1 cellular context compared by ENCODE assay signal in the genomic region with DNA sequence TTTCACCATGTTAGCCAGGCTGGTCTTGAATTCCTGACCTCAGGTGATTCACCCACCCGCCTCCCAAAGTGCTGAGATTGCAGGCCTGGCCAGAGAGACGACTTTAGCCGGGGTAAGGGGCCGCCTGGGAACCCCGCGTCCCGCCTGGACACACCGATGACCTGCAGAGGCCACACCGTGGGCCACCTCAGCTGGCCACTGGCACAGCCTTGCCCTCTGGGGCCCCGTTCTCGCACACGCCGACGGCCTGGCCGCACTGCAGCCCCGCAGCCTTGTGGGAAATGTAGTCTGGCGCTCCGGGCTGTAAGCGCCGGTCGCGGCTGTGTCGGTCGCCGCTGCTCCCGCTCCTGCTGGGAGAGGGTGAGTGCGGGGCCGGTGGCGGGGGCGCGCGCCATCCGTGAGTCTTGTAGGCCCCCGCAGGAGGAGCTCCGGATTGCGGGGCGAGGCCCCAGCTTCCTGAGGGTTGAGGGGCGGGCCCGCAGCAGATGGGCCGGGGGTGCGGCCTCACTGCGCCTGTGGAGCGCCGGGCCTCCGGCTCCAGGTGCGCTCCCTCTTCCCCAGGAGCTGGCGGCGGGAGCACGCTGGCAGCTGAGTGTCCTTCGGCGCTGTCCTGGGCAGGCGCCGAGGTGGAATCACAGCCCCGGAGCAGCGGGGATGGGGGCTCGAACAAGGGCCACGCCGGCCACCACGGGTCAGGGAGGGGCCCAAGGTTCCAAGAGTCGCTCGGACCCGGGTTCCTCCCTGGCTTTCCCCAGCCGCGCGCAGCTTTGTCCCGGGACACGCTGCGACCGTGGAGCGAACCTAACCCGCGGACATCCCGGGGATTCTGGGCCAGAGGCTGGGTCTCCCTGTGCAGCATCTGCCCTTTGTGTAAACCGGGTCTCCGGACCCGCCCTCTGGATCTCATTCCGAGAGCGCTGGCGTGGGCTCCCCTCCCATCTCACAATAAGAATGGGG.
TF ChIP-seq lines count a peak whose summit lies in the region.

A gene (plus strand): TSS at position 299 of the 957 bp plus-strand sequence. CDS start 35,401 bp downstream, outside the sequence.

TF ChIP-seq in HepG2, 621 proteins besides CTCF, POLR2A, EP300 and RAD21 (continued from another document):
- TF ChIP-seq ZNF235 (CRISPR knock-in tag; IDR thresholded peaks at IDR 0.05; ENCODE audit: borderline replicate concordance): no peak
- no peak for TF ChIP-seq SMARCC2 (IDR thresholded peaks at IDR 0.05)
- TF ChIP-seq, protein P1, sequence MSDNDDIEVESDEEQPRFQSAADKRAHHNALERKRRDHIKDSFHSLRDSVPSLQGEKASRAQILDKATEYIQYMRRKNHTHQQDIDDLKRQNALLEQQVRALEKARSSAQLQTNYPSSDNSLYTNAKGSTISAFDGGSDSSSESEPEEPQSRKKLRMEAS (IDR thresholded peaks at IDR 0.05): peak; percentile 35
- TF ChIP-seq KLF12 (CRISPR knock-in tag; IDR thresholded peaks at IDR 0.05; ENCODE audit: borderline replicate concordance): peak; percentile 48; the same call in 1 of the 2 replicates
- TF ChIP-seq STAG1 (CRISPR knock-in tag; IDR thresholded peaks at IDR 0.05): no peak
- TF ChIP-seq ZNF747 (CRISPR knock-in tag; IDR thresholded peaks at IDR 0.05; ENCODE audit: borderline replicate concordance): 0 out of 2 replicates have a peak, but pooled peaks have one; percentile 27
- peak; percentile 64; the same call in 1 of the 2 replicates for TF ChIP-seq ZFP90 (CRISPR knock-in tag; IDR thresholded peaks at IDR 0.05; ENCODE audit: borderline replicate concordance)
- no peak for TF ChIP-seq PTBP1 (IDR thresholded peaks at IDR 0.05; ENCODE audit: low read depth, low read length, poor library complexity, severe bottlenecking)
- TF ChIP-seq KLF15 (CRISPR knock-in tag; IDR thresholded peaks at IDR 0.05; ENCODE audit: borderline replicate concordance): no peak
- peak; percentile 32; the same call in 1 of the 2 replicates for TF ChIP-seq ARNT2 (CRISPR knock-in tag; IDR thresholded peaks at IDR 0.05; ENCODE audit: low read depth)
- peak; percentile 49; the same call in 1 of the 2 replicates for TF ChIP-seq ZNF335 (CRISPR knock-in tag; IDR thresholded peaks at IDR 0.05)
- no peak for TF ChIP-seq ONECUT2 (CRISPR knock-in tag; IDR thresholded peaks at IDR 0.05)
- TF ChIP-seq MEIS2 (CRISPR knock-in tag; IDR thresholded peaks at IDR 0.05): no peak
- TF ChIP-seq ZBTB3 (CRISPR knock-in tag; IDR thresholded peaks at IDR 0.05; ENCODE audit: borderline replicate concordance, low read depth): no peak
- TF ChIP-seq CREM (IDR thresholded peaks at IDR 0.05): 0 out of 2 replicates have a peak, but pooled peaks have one; percentile 19
- no peak for TF ChIP-seq CREM (CRISPR knock-in tag; IDR thresholded peaks at IDR 0.05)
- TF ChIP-seq SATB2 (CRISPR knock-in tag; IDR thresholded peaks at IDR 0.05): 0 out of 2 replicates have a peak, but pooled peaks have one; percentile 40
- no peak for TF ChIP-seq RFXANK (CRISPR knock-in tag; IDR thresholded peaks at IDR 0.05)
- TF ChIP-seq DNMT1 (CRISPR knock-in tag; IDR thresholded peaks at IDR 0.05): no peak
- TF ChIP-seq, protein P2, sequence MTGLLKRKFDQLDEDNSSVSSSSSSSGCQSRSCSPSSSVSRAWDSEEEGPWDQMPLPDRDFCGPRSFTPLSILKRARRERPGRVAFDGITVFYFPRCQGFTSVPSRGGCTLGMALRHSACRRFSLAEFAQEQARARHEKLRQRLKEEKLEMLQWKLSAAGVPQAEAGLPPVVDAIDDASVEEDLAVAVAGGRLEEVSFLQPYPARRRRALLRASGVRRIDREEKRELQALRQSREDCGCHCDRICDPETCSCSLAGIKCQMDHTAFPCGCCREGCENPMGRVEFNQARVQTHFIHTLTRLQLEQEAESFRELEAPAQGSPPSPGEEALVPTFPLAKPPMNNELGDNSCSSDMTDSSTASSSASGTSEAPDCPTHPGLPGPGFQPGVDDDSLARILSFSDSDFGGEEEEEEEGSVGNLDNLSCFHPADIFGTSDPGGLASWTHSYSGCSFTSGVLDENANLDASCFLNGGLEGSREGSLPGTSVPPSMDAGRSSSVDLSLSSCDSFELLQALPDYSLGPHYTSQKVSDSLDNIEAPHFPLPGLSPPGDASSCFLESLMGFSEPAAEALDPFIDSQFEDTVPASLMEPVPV (CRISPR knock-in tag; IDR thresholded peaks at IDR 0.05): no peak
- TF ChIP-seq SALL1 (CRISPR knock-in tag; IDR thresholded peaks at IDR 0.05): peak; percentile 32
- TF ChIP-seq, protein P3, sequence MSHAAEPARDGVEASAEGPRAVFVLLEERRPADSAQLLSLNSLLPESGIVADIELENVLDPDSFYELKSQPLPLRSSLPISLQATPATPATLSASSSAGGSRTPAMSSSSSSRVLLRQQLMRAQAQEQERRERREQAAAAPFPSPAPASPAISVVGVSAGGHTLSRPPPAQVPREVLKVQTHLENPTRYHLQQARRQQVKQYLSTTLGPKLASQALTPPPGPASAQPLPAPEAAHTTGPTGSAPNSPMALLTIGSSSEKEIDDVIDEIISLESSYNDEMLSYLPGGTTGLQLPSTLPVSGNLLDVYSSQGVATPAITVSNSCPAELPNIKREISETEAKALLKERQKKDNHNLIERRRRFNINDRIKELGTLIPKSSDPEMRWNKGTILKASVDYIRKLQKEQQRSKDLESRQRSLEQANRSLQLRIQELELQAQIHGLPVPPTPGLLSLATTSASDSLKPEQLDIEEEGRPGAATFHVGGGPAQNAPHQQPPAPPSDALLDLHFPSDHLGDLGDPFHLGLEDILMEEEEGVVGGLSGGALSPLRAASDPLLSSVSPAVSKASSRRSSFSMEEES (CRISPR knock-in tag; IDR thresholded peaks at IDR 0.05): no peak
- no peak for TF ChIP-seq ZFP62 (CRISPR knock-in tag; IDR thresholded peaks at IDR 0.05)
- peak; percentile 29; the same call in 1 of the 2 replicates for TF ChIP-seq POGZ (CRISPR knock-in tag; IDR thresholded peaks at IDR 0.05)
- TF ChIP-seq YEATS2 (CRISPR knock-in tag; IDR thresholded peaks at IDR 0.05; ENCODE audit: borderline replicate concordance): peak; percentile 53; the same call in 1 of the 2 replicates
- TF ChIP-seq EED (CRISPR knock-in tag; IDR thresholded peaks at IDR 0.05): peak; percentile 61; the same call in 1 of the 2 replicates
- no peak for TF ChIP-seq KDM4B (CRISPR knock-in tag; IDR thresholded peaks at IDR 0.05)
- no peak for TF ChIP-seq GATA4 (IDR thresholded peaks at IDR 0.05; ENCODE audit: borderline replicate concordance, low read depth)
- TF ChIP-seq TOPORS (CRISPR knock-in tag; IDR thresholded peaks at IDR 0.05): no peak
- TF ChIP-seq, protein P4, sequence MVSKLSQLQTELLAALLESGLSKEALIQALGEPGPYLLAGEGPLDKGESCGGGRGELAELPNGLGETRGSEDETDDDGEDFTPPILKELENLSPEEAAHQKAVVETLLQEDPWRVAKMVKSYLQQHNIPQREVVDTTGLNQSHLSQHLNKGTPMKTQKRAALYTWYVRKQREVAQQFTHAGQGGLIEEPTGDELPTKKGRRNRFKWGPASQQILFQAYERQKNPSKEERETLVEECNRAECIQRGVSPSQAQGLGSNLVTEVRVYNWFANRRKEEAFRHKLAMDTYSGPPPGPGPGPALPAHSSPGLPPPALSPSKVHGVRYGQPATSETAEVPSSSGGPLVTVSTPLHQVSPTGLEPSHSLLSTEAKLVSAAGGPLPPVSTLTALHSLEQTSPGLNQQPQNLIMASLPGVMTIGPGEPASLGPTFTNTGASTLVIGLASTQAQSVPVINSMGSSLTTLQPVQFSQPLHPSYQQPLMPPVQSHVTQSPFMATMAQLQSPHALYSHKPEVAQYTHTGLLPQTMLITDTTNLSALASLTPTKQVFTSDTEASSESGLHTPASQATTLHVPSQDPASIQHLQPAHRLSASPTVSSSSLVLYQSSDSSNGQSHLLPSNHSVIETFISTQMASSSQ (IDR thresholded peaks at IDR 0.05; ENCODE audit: low read depth): no peak
- TF ChIP-seq, protein P4 (CRISPR knock-in tag; IDR thresholded peaks at IDR 0.05; ENCODE audit: borderline replicate concordance): no peak
- TF ChIP-seq, protein P5, sequence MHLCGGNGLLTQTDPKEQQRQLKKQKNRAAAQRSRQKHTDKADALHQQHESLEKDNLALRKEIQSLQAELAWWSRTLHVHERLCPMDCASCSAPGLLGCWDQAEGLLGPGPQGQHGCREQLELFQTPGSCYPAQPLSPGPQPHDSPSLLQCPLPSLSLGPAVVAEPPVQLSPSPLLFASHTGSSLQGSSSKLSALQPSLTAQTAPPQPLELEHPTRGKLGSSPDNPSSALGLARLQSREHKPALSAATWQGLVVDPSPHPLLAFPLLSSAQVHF (CRISPR knock-in tag; IDR thresholded peaks at IDR 0.05): no peak
- TF ChIP-seq, protein P6, sequence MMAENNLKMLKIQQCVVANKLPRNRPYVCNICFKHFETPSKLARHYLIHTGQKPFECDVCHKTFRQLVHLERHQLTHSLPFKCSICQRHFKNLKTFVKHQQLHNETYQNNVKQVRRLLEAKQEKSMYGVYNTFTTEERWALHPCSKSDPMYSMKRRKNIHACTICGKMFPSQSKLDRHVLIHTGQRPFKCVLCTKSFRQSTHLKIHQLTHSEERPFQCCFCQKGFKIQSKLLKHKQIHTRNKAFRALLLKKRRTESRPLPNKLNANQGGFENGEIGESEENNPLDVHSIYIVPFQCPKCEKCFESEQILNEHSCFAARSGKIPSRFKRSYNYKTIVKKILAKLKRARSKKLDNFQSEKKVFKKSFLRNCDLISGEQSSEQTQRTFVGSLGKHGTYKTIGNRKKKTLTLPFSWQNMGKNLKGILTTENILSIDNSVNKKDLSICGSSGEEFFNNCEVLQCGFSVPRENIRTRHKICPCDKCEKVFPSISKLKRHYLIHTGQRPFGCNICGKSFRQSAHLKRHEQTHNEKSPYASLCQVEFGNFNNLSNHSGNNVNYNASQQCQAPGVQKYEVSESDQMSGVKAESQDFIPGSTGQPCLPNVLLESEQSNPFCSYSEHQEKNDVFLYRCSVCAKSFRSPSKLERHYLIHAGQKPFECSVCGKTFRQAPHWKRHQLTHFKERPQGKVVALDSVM (CRISPR knock-in tag; IDR thresholded peaks at IDR 0.05): no peak
- no peak for TF ChIP-seq ATF7 (IDR thresholded peaks at IDR 0.05)
- TF ChIP-seq ATF7 (CRISPR knock-in tag; IDR thresholded peaks at IDR 0.05): no peak
- TF ChIP-seq KAT8 (CRISPR knock-in tag; IDR thresholded peaks at IDR 0.05): peak; percentile 70; the same call in 1 of the 2 replicates
- no peak for TF ChIP-seq ZSCAN31 (CRISPR knock-in tag; IDR thresholded peaks at IDR 0.05; ENCODE audit: low read depth)
- no peak for TF ChIP-seq HHEX (CRISPR knock-in tag; IDR thresholded peaks at IDR 0.05)
- no peak for TF ChIP-seq ZNF234 (CRISPR knock-in tag; conservative IDR thresholded peaks at IDR 0.05)
- no peak for TF ChIP-seq ZNF746 (CRISPR knock-in tag; IDR thresholded peaks at IDR 0.05)
- TF ChIP-seq, protein P7, sequence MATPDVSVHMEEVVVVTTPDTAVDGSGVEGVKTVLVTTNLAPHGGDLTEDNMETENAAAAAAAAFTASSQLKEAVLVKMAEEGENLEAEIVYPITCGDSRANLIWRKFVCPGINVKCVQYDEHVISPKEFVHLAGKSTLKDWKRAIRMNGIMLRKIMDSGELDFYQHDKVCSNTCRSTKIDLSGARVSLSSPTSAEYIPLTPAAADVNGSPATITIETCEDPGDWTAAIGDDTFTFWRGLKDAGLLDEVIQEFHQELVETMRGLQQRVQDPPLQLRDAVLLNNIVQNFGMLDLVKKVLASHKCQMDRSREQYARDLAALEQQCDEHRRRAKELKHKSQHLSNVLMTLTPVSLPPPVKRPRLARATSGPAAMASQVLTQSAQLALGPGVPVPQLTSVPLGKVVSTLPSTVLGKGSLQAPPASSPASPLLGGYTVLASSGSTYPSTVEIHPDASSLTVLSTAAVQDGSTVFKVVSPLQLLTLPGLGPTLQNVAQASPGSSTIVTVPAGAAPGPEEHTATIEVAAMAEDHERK (CRISPR knock-in tag; IDR thresholded peaks at IDR 0.05; ENCODE audit: low read depth): peak; percentile 52; the same call in 1 of the 2 replicates
